In genomic region chr16:56368545-56368944, GRCh38 we compare ENCODE assay signal across 26 cellular contexts. TPM values are rescaled to one million over a fixed set of nuclear protein-coding genes. Genes with fewer than 3 reads are reported as not detected.
DNase-seq lines count a peak whose midpoint lies in the region; ATAC-seq, FAIRE-seq and TF ChIP-seq lines count a peak whose summit lies in the region.
"Had no signal": no experiment of that assay in that cellular context is flagged by ENCODE, and none has a peak within 500 bp of the region (broad histone marks: within the 10 kb centered on the region; RNA-seq: fewer than 3 reads in every experiment).

No MANE protein-coding gene starts in this region.

- H3K27ac ChIP-seq in GM12878 (ENCODE audit: control insufficient read depth, insufficient read depth) (no peak overlapping the region), liver (ENCODE audit: low read depth in 1 of 2, low read length in 2 of 2) (peak overlapping the region; percentile 56 to 79)
- H3K27ac ChIP-seq: PC-9, SJCRH30 had no signal

- TF ChIP-seq CTCF in GM12878 (IDR thresholded peaks at IDR 0.05 in 2 of 3, conservative IDR thresholded peaks at IDR 0.05 in 1 of 3; ENCODE audit: control insufficient read depth in 2 of 3, extremely low read depth in 1 of 3, insufficient read depth in 1 of 3, low read depth in 3 of 3, low read length in 3 of 3) (no peak), liver (IDR thresholded peaks at IDR 0.05; ENCODE audit: low read depth, low read length, missing input control) (no peak)

- peak; percentile 79 for DNase-seq in DMS 273 (lab: John Stamatoyannopoulos, UW; ENCODE audit: unreplicated experiment)
- DNase-seq in NCI-H1694 (lab: John Stamatoyannopoulos, UW), result peak; percentile 60
- no peak for DNase-seq in GM12878 (ENCODE audit: low read depth, low spot score)
- no peak for DNase-seq in stimulated activated naive B cell treated with anti-CD40 and anti-IgM and Interleukin-4, amounts not matched to agents 10 μg/mL and 1 μg/mL and 100 μg/mL, for 72 hours
- no peak for DNase-seq in NCI-H345 treated with DMSO at 0.1 percent for 48 hours (lab: John Stamatoyannopoulos, UW; ENCODE audit: unreplicated experiment)
- DNase-seq: Calu3, H9, KG1, MM.1S, NCI-H1048, NCI-H1930, NCI-H226, NCI-H510A treated with DMSO at 0.1 percent for 48 hours, NCI-H774, SJCRH30, T-helper 2 cell had no signal

- TF ChIP-seq EP300 in GM12878 (IDR thresholded peaks at IDR 0.05; ENCODE audit: borderline replicate concordance in 1 of 2, control insufficient read depth in 1 of 2, low read depth in 2 of 2, low read length in 2 of 2), result no peak

- no peak overlapping the region for H3K27ac Mint-ChIP-seq in stimulated activated naive B cell treated with anti-CD40 and anti-IgM and Interleukin-4, amounts not matched to agents 10 μg/mL and 1 μg/mL and 100 μg/mL, for 72 hours
- H3K27ac Mint-ChIP-seq: B cell, GM23338, H9 had no signal

- TF ChIP-seq RAD21 in GM12878 (IDR thresholded peaks at IDR 0.05; ENCODE audit: insufficient read depth, low read depth, low read length) (no peak), liver (IDR thresholded peaks at IDR 0.05) (no peak)

- 98% methylated on average over 2 of the region's 2 CpGs for WGBS in GM12878 (ENCODE audit: insufficient coverage, insufficient replicate concordance, low lambda C conversion rate, missing lambda C conversion rate)
- WGBS in liver, result 51% methylated on average over 2 of the region's 2 CpGs

- H3K27me3 ChIP-seq in GM12878 (replicated peaks in 1 of 2; ENCODE audit: control insufficient read depth in 2 of 2, insufficient read depth in 2 of 2, low read length in 1 of 2) (no peaks in the 10 kb centered on the region), liver (ENCODE audit: control insufficient read depth in 4 of 4, insufficient read depth in 4 of 4, low read length in 3 of 4) (no peaks in the 10 kb centered on the region)
- H3K27me3 ChIP-seq: SJCRH30 had no signal

- H3K4me1 ChIP-seq in GM12878 (ENCODE audit: control insufficient read depth, insufficient read depth, low read length) (no peaks in the 10 kb centered on the region), liver (ENCODE audit: control insufficient read depth in 4 of 4, insufficient read depth in 4 of 4, low read length in 3 of 4) (peaks cover 9 to 45% (median 25%) of the 10 kb centered on the region in 4 donors)

- no TSS peak for BruUV-seq in GM12878 (replicated peaks; lab: Mats Ljungman, UMichigan)

- H3K4me1 Mint-ChIP-seq in stimulated activated naive B cell treated with anti-CD40 and anti-IgM and Interleukin-4, amounts not matched to agents 10 μg/mL and 1 μg/mL and 100 μg/mL, for 72 hours, result peaks cover 0 to 4% of the 10 kb centered on the region in 2 donors

- no peak for TF ChIP-seq POLR2A in GM12878 (IDR thresholded peaks at IDR 0.05; ENCODE audit: low read depth, low read length)

- H3K9me3 ChIP-seq in GM12878 (replicated peaks; ENCODE audit: control insufficient read depth, insufficient read depth, low read length) (no peaks in the 10 kb centered on the region), liver (ENCODE audit: control insufficient read depth in 4 of 4, low read length in 3 of 4) (no peaks in the 10 kb centered on the region)
- H3K9me3 ChIP-seq: SJCRH30 had no signal

- no peak overlapping the region for H3K4me3 ChIP-seq in GM12878
- no peak overlapping the region for H3K4me3 ChIP-seq in liver (ENCODE audit: low read depth in 1 of 3, low read length in 3 of 3)
- H3K4me3 ChIP-seq: GM23338, PC-9, SJCRH30 had no signal

- SMC1A ChIA-PET in GM12878 (lab: Charles Lee; ENCODE audit: uncharacterized antibody, unreplicated experiment), result no interaction called here

- H3K4me2 ChIP-seq in GM12878 (ENCODE audit: control insufficient read depth, insufficient read depth), result no peak overlapping the region
- H3K4me2 ChIP-seq: GM23338, PC-9 had no signal

- H4K20me1 ChIP-seq in GM12878 (ENCODE audit: control insufficient read depth, insufficient read depth), result no peaks in the 10 kb centered on the region

- no peak overlapping the region for H3K9ac ChIP-seq in GM12878 (ENCODE audit: control insufficient read depth, insufficient read depth, low read length)
- H3K9ac ChIP-seq in liver (ENCODE audit: low read depth in 1 of 2, low read length in 2 of 2), result no peak overlapping the region

- intact Hi-C loops in GM12878 (cut with micrococcal nuclease; ENCODE audit: unreplicated experiment), result no loop called here

- in situ Hi-C loops in GM12878 (cut with MboI), result no loop called here

- no peaks in the 10 kb centered on the region for H3K27me3 Mint-ChIP-seq in stimulated activated naive B cell treated with anti-CD40 and anti-IgM and Interleukin-4, amounts not matched to agents 10 μg/mL and 1 μg/mL and 100 μg/mL, for 72 hours
- H3K27me3 Mint-ChIP-seq: B cell had no signal

- RAD21 ChIA-PET in GM12878 (lab: Charles Lee; ENCODE audit: unreplicated experiment), result no interaction called here

- peaks cover 24 to 26% of the 10 kb centered on the region in 2 experiments for H3K36me3 ChIP-seq in GM12878 (ENCODE audit: control insufficient read depth in 2 of 2, insufficient read depth in 2 of 2, low read length in 1 of 2)
- H3K36me3 ChIP-seq in liver (ENCODE audit: control insufficient read depth in 4 of 4, insufficient read depth in 3 of 4, low read depth in 1 of 4, low read length in 3 of 4), result peaks cover 12 to 19% (median 16%) of the 10 kb centered on the region in 4 donors

- H2AFZ ChIP-seq in GM12878 (ENCODE audit: control insufficient read depth, low read depth, low read length), result no peak overlapping the region
- H2AFZ ChIP-seq: GM23338, PC-9 had no signal

- no peaks in the 10 kb centered on the region for H3K79me2 ChIP-seq in GM12878 (ENCODE audit: control insufficient read depth, insufficient read depth, low read length)

- no peak for FAIRE-seq in GM12878 (lab: Jason Lieb, UNC)
- FAIRE-seq: GM18507, HTR-8/SVneo had no signal

- ATAC-seq in GM12878 (no peak), GM21526 (IDR thresholded peaks at IDR 0.05; ENCODE audit: low FRiP score, unreplicated experiment) (no peak)
- ATAC-seq in stimulated activated naive B cell treated with anti-CD40 and anti-IgM and Interleukin-4, amounts not matched to agents 10 μg/mL and 1 μg/mL and 100 μg/mL, for 72 hours (replicated peaks), result no peak
- ATAC-seq: GM23338, Right ventricle myocardium inferior, SK-N-SH treated with all-trans-retinoic acid at 6 μM for 48 hours had no signal

- POLR2A ChIA-PET in GM12878 (lab: Charles Lee), result no interaction called here

- no peaks in the 10 kb centered on the region for H3K9me3 Mint-ChIP-seq in stimulated activated naive B cell treated with anti-CD40 and anti-IgM and Interleukin-4, amounts not matched to agents 10 μg/mL and 1 μg/mL and 100 μg/mL, for 72 hours
- H3K9me3 Mint-ChIP-seq: CD14-positive monocyte, GM23338, H9 had no signal

- H3K4me3 Mint-ChIP-seq in stimulated activated naive B cell treated with anti-CD40 and anti-IgM and Interleukin-4, amounts not matched to agents 10 μg/mL and 1 μg/mL and 100 μg/mL, for 72 hours, result no peak overlapping the region
- H3K4me3 Mint-ChIP-seq: B cell, CD14-positive monocyte, GM23338, H9 had no signal

- CTCF ChIA-PET in GM12878 (lab: Yijun Ruan, JAX), result interaction anchor here (1.2 to 7.1 kb wide), 2 partner anchors 9 to 12 kb away, joined by 3 to 32 read pairs; no protein-coding TSS in a partner anchor

- H3K36me3 Mint-ChIP-seq in stimulated activated naive B cell treated with anti-CD40 and anti-IgM and Interleukin-4, amounts not matched to agents 10 μg/mL and 1 μg/mL and 100 μg/mL, for 72 hours, result peaks cover 36 to 47% of the 10 kb centered on the region in 2 donors

TF ChIP-seq in liver, 16 proteins besides CTCF, POLR2A, EP300 and RAD21:
- TF ChIP-seq HNF4A (conservative IDR thresholded peaks at IDR 0.05) (no peak), EGR1 (IDR thresholded peaks at IDR 0.05; ENCODE audit: low read depth in 2 of 2) (no peak), GABPA (IDR thresholded peaks at IDR 0.05 in 1 of 2, conservative IDR thresholded peaks at IDR 0.05 in 1 of 2) (no peak)

RNA-seq across cellular contexts. Expression of gene AMFR, which starts 56.8 kb away (rescaled TPM):
- total RNA-seq in GM12878 (2013; cell fraction: nucleolus; rRNA removed), result 87.4 and 111 TPM in 2 replicates
- total RNA-seq in GM12878 (2014; rRNA removed) (67.6 and 86.9 TPM in 2 replicates), GM12878 (2014; rRNA removed; fragmentation: Illumina TruSeq; extraction: Trizol) (42.2 and 42.9 TPM in 2 replicates), GM12878 (2021) (56.2 and 63.7 TPM in 2 replicates), liver (100 to 1,000 TPM; 128 to 309 TPM)
- 35.5 TPM for polyA plus RNA-seq in GM12878 (2011; ENCODE audit: low read depth)
- polyA plus RNA-seq in GM12878 (2011; rRNA removed) (13.4 and 34.0 TPM in 2 replicates), GM12878 (2014; fragmentation: Illumina TruSeq; extraction: Trizol) (22.6 and 23.1 TPM in 2 replicates), GM12878 (2014; fragmentation: Nextera tagmentation; extraction: Ambion mirVana) (10 to 100 TPM; 11.8 to 13.8 TPM), GM12878 (2014; rRNA removed) (30.1 and 33.2 TPM in 2 replicates), GM12878 (2016; fragmentation: Nextera tagmentation; extraction: Ambion mirVana) (10 to 100 TPM in 1 of 2 experiments, 1 to 10 TPM in 1; 8.2 to 10.0 TPM), liver (10 to 100 TPM; 43.3 to 69.1 TPM)
- 35.4 and 39.0 TPM in 2 replicates for polyA plus RNA-seq in GM12878 (2011; cell fraction: cytosol; rRNA removed)
- polyA plus RNA-seq in GM12878 (2011; cell fraction: nucleus; rRNA removed), result 36.0 and 41.7 TPM in 2 replicates
- 56.2 and 58.8 TPM in 2 replicates for polyA plus RNA-seq in GM12878 (2012)
- 122 and 134 TPM in 2 replicates for polyA minus RNA-seq in GM12878 (2011; rRNA and poly(A)+ RNA removed)
- polyA minus RNA-seq in GM12878 (2011; cell fraction: cytosol; rRNA and poly(A)+ RNA removed), result 56.4 and 58.7 TPM in 2 replicates
- polyA minus RNA-seq in GM12878 (2011; cell fraction: nucleus; rRNA and poly(A)+ RNA removed), result 42.3 and 71.1 TPM in 2 replicates

Comparison
In these comparisons a context has a peak if more than half of its experiments do, and no peak if none do; other contexts are left out.
1. DNase-seq: peak in DMS 273 (single experiment) and NCI-H1694 (single experiment); none in GM12878 (single experiment), stimulated activated naive B cell treated with anti-CD40 and anti-IgM and Interleukin-4, amounts not matched to agents 10 μg/mL and 1 μg/mL and 100 μg/mL, for 72 hours (single experiment) and NCI-H345 treated with DMSO at 0.1 percent for 48 hours (single experiment).